Comparison of ENCODE assay signal across 8 cellular contexts in genomic region chrX:71533850-71534515, GRCh38. TPM values are rescaled to one million over a fixed set of nuclear protein-coding genes. Genes with fewer than 3 reads are reported as not detected.
DNase-seq lines count a peak whose midpoint lies in the region; ATAC-seq and TF ChIP-seq lines count a peak whose summit lies in the region.

No MANE protein-coding gene starts in this region.

- H3K27ac ChIP-seq in right lobe of liver: peak overlapping the region; percentile 75 to 89 (median 81)

- TF ChIP-seq POLR2A in GM18505 (IDR thresholded peaks at IDR 0.05; ENCODE audit: borderline replicate concordance, extremely low read depth, insufficient read depth, insufficient read length) (peak; percentile 13), right lobe of liver (IDR thresholded peaks at IDR 0.05) (peak; percentile 13)

- ATAC-seq in GM18505 (IDR thresholded peaks at IDR 0.05; ENCODE audit: unreplicated experiment) (no peak), right lobe of liver (peak; percentile 18 to 40 (median 29)), HG02870 (IDR thresholded peaks at IDR 0.05; ENCODE audit: unreplicated experiment) (no peak), HG03108 (IDR thresholded peaks at IDR 0.05; ENCODE audit: unreplicated experiment) (no peak)
- peak; percentile 14 for ATAC-seq in activated CD4-positive, alpha-beta T cell treated with anti-CD3 and anti-CD28 coated beads for 36 hours

- no peaks in the 10 kb centered on the region for H3K27me3 ChIP-seq in right lobe of liver

- H3K4me3 Mint-ChIP-seq in activated CD4-positive, alpha-beta T cell treated with anti-CD3 and anti-CD28 coated beads for 36 hours: peak overlapping the region; percentile 96
- H3K4me3 Mint-ChIP-seq in dendritic cell treated with granulocyte-macrophage colony-stimulating factor and Interleukin-4, amounts not matched to agents 40 ng/mL and 50 ng/mL, for 4 days: peak overlapping the region; percentile 99

- H3K9me3 Mint-ChIP-seq in activated CD4-positive, alpha-beta T cell treated with anti-CD3 and anti-CD28 coated beads for 36 hours (ENCODE audit: low read depth): no peaks in the 10 kb centered on the region
- H3K9me3 Mint-ChIP-seq in dendritic cell treated with granulocyte-macrophage colony-stimulating factor and Interleukin-4, amounts not matched to agents 40 ng/mL and 50 ng/mL, for 4 days: no peaks in the 10 kb centered on the region

- H3K4me3 ChIP-seq in right lobe of liver: peak overlapping the region; percentile 35 to 69 (median 66)

- TF ChIP-seq CTCF in right lobe of liver (IDR thresholded peaks at IDR 0.05): no peak

- no peaks in the 10 kb centered on the region for H3K27me3 Mint-ChIP-seq in activated CD4-positive, alpha-beta T cell treated with anti-CD3 and anti-CD28 coated beads for 36 hours
- no peaks in the 10 kb centered on the region for H3K27me3 Mint-ChIP-seq in dendritic cell treated with granulocyte-macrophage colony-stimulating factor and Interleukin-4, amounts not matched to agents 40 ng/mL and 50 ng/mL, for 4 days

- intact Hi-C loops in activated CD4-positive, alpha-beta T cell treated with anti-CD3 and anti-CD28 coated beads for 36 hours (cut with DNase I, micrococcal nuclease): loop anchor here (1.0 to 10.0 kb wide), 7 partner anchors 41 to 741 kb away; partner anchors contain the start of genes TAF1 (in 2 of the 2), CXCR3 (in 1 of the 2), IL2RG (in 1 of the 2) and NONO (in 1 of the 2)
- intact Hi-C loops in dendritic cell treated with granulocyte-macrophage colony-stimulating factor and Interleukin-4, amounts not matched to agents 40 ng/mL and 50 ng/mL, for 4 days (cut with micrococcal nuclease): loop anchor here (2.0 to 5.0 kb wide), 2 partner anchors 42 to 167 kb away; partner anchors contain the start of gene TAF1
- intact Hi-C loops in right lobe of liver (cut with DNase I): no loop called here

- CTCF ChIA-PET in activated CD4-positive, alpha-beta T cell treated with anti-CD3 and anti-CD28 coated beads for 36 hours (lab: Charles Lee): interaction anchor here (0.6 to 2.9 kb wide), 5 partner anchors 9 to 132 kb away, joined by 3 to 16 read pairs (median 5); partner anchors contain the start of gene CXCR3

- 24% methylated on average over 23 of the region's 31 CpGs for WGBS in right lobe of liver (ENCODE audit: insufficient coverage, low coverage, low lambda C conversion rate, missing lambda C conversion rate)

- no peaks in the 10 kb centered on the region for H3K9me3 ChIP-seq in right lobe of liver

- H3K4me1 ChIP-seq in right lobe of liver: peaks cover 0 to 7% (median 2%) of the 10 kb centered on the region in 4 donors

- no peaks in the 10 kb centered on the region for H3K36me3 ChIP-seq in right lobe of liver

- H3K36me3 Mint-ChIP-seq in activated CD4-positive, alpha-beta T cell treated with anti-CD3 and anti-CD28 coated beads for 36 hours (ENCODE audit: low read depth): peaks cover 49% of the 10 kb centered on the region
- H3K36me3 Mint-ChIP-seq in dendritic cell treated with granulocyte-macrophage colony-stimulating factor and Interleukin-4, amounts not matched to agents 40 ng/mL and 50 ng/mL, for 4 days (ENCODE audit: low read depth): peaks cover 32% of the 10 kb centered on the region

- peak; percentile 46 for DNase-seq in NCI-H1694 (lab: John Stamatoyannopoulos, UW)
- DNase-seq in activated CD4-positive, alpha-beta T cell treated with anti-CD3 and anti-CD28 coated beads for 36 hours: peak; percentile 74
- peak; percentile 31 to 59 (median 56) for DNase-seq in right lobe of liver
- DNase-seq in stimulated activated CD8-positive, alpha-beta memory T cell treated with anti-CD3 and anti-CD28 coated beads, Interleukin-2, amount 100 ng/mL, for 1 hour (ENCODE audit: low read depth in 2 of 2): peak; percentile 36 to 39

- H3K4me1 Mint-ChIP-seq in activated CD4-positive, alpha-beta T cell treated with anti-CD3 and anti-CD28 coated beads for 36 hours: peaks cover 30% of the 10 kb centered on the region
- H3K4me1 Mint-ChIP-seq in dendritic cell treated with granulocyte-macrophage colony-stimulating factor and Interleukin-4, amounts not matched to agents 40 ng/mL and 50 ng/mL, for 4 days (ENCODE audit: low read depth): peaks cover 7% of the 10 kb centered on the region

- peak overlapping the region; percentile 98 for H3K27ac Mint-ChIP-seq in activated CD4-positive, alpha-beta T cell treated with anti-CD3 and anti-CD28 coated beads for 36 hours
- peak overlapping the region; percentile 98 for H3K27ac Mint-ChIP-seq in dendritic cell treated with granulocyte-macrophage colony-stimulating factor and Interleukin-4, amounts not matched to agents 40 ng/mL and 50 ng/mL, for 4 days

- POLR2A ChIA-PET in activated CD4-positive, alpha-beta T cell treated with anti-CD3 and anti-CD28 coated beads for 36 hours (lab: Charles Lee): interaction anchor here (1.0 to 6.6 kb wide), 7 partner anchors 10 to 251 kb away, joined by 3 to 56 read pairs (median 5); partner anchors contain the start of genes CXCR3, NONO and TAF1

RNA-seq across cellular contexts. Expression of gene OGT, which starts 1.1 kb away (rescaled TPM):
- 100 to 1,000 TPM; 331 to 339 TPM for total RNA-seq in activated CD4-positive, alpha-beta T cell treated with anti-CD3 and anti-CD28 coated beads for 36 hours
- 10 to 100 TPM; 35.5 to 67.0 (median 44.5) TPM for total RNA-seq in right lobe of liver

RNA-seq across cellular contexts. Expression of gene GCNA, which starts 44.3 kb away (rescaled TPM):
- total RNA-seq in activated CD4-positive, alpha-beta T cell treated with anti-CD3 and anti-CD28 coated beads for 36 hours: 1 to 10 TPM; 3.1 to 3.5 TPM
- 1 to 10 TPM in 3 of 6 experiments, under 1 TPM in 3; 0.37 to 1.7 (median 0.95) TPM for total RNA-seq in right lobe of liver

Comparison
In these comparisons a context has a peak if more than half of its experiments do, and no peak if none do; other contexts are left out.
1. ATAC-seq: peak in activated CD4-positive, alpha-beta T cell treated with anti-CD3 and anti-CD28 coated beads for 36 hours (single experiment) and right lobe of liver (4 of 4); none in GM18505 (single experiment), HG02870 (single experiment) and HG03108 (single experiment).
2. RNA of gene OGT, which starts 1.1 kb away (total RNA-seq): 331 to 339 TPM in activated CD4-positive, alpha-beta T cell treated with anti-CD3 and anti-CD28 coated beads for 36 hours; 35.5 to 67.0 TPM in right lobe of liver; every median in the first group is over 4 times any median in the second.
3. intact Hi-C loops: an anchor here in activated CD4-positive, alpha-beta T cell treated with anti-CD3 and anti-CD28 coated beads for 36 hours (1.0 to 10.0 kb wide) and dendritic cell treated with granulocyte-macrophage colony-stimulating factor and Interleukin-4, amounts not matched to agents 40 ng/mL and 50 ng/mL, for 4 days (2.0 to 5.0 kb wide); none called in right lobe of liver.
4. Peak in every context shown above with its lines, with median percentiles within 50 percentile points of each other: DNase-seq.